ENCODE assay signal across 1 cellular context in the genomic region with DNA sequence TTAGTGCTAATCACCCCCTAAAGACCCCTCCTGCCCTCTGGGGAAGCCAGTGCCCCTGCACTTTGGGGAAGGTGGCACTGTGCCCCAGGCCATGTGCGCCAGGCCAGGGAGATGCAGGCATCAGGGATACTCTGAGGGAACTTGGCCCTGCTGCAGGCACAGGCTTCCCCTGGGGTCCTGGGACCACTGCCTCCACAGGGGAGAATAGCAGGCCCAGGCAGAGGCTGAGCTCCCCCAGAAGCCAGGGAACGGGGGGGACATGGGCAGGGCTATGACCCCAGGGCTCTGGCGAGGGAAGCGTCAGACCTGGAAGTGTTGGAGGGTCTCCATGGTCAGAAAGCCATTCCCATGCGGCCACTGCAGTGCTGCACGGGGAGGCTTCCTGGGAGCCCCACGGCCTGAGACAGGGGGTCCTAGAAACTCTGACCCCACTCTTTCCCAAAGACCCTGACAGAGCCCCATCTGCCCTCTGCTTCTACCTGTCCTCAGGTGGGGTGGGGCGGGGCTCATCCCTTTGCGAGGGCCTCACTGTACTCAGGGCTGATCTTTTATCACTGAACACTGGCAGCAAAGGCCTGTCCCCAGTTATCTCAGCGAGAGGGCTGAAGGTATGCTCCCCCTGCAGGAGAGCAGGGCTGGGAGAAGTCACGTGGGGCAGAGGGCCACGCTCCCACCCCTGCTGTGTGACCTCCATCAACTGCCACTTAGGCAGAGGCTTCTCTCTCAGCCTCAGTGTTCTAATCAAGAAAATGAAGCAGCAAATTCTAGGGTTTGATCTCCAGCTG.
TF ChIP-seq lines count a peak whose summit lies in the region.

No MANE protein-coding gene starts in this region.

TF ChIP-seq in K562, 482 proteins besides CTCF, POLR2A, EP300 and RAD21 (continued from another document and continues in another):
- peak in 1 of 2 experiments; percentile 54; a peak in 1 of 3 replicates for TF ChIP-seq CBX3 (IDR thresholded peaks at IDR 0.05; ENCODE audit: borderline replicate concordance in 1 of 2, low read length in 2 of 2)
- TF ChIP-seq, protein P1, sequence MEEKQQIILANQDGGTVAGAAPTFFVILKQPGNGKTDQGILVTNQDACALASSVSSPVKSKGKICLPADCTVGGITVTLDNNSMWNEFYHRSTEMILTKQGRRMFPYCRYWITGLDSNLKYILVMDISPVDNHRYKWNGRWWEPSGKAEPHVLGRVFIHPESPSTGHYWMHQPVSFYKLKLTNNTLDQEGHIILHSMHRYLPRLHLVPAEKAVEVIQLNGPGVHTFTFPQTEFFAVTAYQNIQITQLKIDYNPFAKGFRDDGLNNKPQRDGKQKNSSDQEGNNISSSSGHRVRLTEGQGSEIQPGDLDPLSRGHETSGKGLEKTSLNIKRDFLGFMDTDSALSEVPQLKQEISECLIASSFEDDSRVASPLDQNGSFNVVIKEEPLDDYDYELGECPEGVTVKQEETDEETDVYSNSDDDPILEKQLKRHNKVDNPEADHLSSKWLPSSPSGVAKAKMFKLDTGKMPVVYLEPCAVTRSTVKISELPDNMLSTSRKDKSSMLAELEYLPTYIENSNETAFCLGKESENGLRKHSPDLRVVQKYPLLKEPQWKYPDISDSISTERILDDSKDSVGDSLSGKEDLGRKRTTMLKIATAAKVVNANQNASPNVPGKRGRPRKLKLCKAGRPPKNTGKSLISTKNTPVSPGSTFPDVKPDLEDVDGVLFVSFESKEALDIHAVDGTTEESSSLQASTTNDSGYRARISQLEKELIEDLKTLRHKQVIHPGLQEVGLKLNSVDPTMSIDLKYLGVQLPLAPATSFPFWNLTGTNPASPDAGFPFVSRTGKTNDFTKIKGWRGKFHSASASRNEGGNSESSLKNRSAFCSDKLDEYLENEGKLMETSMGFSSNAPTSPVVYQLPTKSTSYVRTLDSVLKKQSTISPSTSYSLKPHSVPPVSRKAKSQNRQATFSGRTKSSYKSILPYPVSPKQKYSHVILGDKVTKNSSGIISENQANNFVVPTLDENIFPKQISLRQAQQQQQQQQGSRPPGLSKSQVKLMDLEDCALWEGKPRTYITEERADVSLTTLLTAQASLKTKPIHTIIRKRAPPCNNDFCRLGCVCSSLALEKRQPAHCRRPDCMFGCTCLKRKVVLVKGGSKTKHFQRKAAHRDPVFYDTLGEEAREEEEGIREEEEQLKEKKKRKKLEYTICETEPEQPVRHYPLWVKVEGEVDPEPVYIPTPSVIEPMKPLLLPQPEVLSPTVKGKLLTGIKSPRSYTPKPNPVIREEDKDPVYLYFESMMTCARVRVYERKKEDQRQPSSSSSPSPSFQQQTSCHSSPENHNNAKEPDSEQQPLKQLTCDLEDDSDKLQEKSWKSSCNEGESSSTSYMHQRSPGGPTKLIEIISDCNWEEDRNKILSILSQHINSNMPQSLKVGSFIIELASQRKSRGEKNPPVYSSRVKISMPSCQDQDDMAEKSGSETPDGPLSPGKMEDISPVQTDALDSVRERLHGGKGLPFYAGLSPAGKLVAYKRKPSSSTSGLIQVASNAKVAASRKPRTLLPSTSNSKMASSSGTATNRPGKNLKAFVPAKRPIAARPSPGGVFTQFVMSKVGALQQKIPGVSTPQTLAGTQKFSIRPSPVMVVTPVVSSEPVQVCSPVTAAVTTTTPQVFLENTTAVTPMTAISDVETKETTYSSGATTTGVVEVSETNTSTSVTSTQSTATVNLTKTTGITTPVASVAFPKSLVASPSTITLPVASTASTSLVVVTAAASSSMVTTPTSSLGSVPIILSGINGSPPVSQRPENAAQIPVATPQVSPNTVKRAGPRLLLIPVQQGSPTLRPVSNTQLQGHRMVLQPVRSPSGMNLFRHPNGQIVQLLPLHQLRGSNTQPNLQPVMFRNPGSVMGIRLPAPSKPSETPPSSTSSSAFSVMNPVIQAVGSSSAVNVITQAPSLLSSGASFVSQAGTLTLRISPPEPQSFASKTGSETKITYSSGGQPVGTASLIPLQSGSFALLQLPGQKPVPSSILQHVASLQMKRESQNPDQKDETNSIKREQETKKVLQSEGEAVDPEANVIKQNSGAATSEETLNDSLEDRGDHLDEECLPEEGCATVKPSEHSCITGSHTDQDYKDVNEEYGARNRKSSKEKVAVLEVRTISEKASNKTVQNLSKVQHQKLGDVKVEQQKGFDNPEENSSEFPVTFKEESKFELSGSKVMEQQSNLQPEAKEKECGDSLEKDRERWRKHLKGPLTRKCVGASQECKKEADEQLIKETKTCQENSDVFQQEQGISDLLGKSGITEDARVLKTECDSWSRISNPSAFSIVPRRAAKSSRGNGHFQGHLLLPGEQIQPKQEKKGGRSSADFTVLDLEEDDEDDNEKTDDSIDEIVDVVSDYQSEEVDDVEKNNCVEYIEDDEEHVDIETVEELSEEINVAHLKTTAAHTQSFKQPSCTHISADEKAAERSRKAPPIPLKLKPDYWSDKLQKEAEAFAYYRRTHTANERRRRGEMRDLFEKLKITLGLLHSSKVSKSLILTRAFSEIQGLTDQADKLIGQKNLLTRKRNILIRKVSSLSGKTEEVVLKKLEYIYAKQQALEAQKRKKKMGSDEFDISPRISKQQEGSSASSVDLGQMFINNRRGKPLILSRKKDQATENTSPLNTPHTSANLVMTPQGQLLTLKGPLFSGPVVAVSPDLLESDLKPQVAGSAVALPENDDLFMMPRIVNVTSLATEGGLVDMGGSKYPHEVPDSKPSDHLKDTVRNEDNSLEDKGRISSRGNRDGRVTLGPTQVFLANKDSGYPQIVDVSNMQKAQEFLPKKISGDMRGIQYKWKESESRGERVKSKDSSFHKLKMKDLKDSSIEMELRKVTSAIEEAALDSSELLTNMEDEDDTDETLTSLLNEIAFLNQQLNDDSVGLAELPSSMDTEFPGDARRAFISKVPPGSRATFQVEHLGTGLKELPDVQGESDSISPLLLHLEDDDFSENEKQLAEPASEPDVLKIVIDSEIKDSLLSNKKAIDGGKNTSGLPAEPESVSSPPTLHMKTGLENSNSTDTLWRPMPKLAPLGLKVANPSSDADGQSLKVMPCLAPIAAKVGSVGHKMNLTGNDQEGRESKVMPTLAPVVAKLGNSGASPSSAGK (IDR thresholded peaks at IDR 0.05), result no peak
- TF ChIP-seq ZFX (CRISPR knock-in tag; IDR thresholded peaks at IDR 0.05), result peak; percentile 47; the same call in 1 of the 2 replicates
- TF ChIP-seq, protein P2, sequence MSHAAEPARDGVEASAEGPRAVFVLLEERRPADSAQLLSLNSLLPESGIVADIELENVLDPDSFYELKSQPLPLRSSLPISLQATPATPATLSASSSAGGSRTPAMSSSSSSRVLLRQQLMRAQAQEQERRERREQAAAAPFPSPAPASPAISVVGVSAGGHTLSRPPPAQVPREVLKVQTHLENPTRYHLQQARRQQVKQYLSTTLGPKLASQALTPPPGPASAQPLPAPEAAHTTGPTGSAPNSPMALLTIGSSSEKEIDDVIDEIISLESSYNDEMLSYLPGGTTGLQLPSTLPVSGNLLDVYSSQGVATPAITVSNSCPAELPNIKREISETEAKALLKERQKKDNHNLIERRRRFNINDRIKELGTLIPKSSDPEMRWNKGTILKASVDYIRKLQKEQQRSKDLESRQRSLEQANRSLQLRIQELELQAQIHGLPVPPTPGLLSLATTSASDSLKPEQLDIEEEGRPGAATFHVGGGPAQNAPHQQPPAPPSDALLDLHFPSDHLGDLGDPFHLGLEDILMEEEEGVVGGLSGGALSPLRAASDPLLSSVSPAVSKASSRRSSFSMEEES (CRISPR knock-in tag; IDR thresholded peaks at IDR 0.05), result peak; percentile 65
- peak; percentile 83 for TF ChIP-seq TOE1 (IDR thresholded peaks at IDR 0.05; ENCODE audit: borderline replicate concordance)
- TF ChIP-seq TOE1 (CRISPR knock-in tag; IDR thresholded peaks at IDR 0.05; ENCODE audit: borderline replicate concordance, low read depth), result no peak
- TF ChIP-seq FOXP1 (CRISPR knock-in tag; IDR thresholded peaks at IDR 0.05), result no peak
- TF ChIP-seq JUND (IDR thresholded peaks at IDR 0.05; ENCODE audit: borderline replicate concordance, low read depth, low read length), result 0 out of 2 replicates have a peak, but pooled peaks have one; percentile 3
- TF ChIP-seq JUND (tag; IDR thresholded peaks at IDR 0.05; ENCODE audit: borderline replicate concordance, low read depth, low read length), result no peak; the same call in 2 of the 3 replicates
- TF ChIP-seq CBFA2T2 (conservative IDR thresholded peaks at IDR 0.05), result peak; percentile 66
- TF ChIP-seq, protein P3, sequence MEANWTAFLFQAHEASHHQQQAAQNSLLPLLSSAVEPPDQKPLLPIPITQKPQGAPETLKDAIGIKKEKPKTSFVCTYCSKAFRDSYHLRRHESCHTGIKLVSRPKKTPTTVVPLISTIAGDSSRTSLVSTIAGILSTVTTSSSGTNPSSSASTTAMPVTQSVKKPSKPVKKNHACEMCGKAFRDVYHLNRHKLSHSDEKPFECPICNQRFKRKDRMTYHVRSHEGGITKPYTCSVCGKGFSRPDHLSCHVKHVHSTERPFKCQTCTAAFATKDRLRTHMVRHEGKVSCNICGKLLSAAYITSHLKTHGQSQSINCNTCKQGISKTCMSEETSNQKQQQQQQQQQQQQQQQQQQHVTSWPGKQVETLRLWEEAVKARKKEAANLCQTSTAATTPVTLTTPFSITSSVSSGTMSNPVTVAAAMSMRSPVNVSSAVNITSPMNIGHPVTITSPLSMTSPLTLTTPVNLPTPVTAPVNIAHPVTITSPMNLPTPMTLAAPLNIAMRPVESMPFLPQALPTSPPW (CRISPR knock-in tag; IDR thresholded peaks at IDR 0.05), result peak; percentile 38; the same call in 1 of the 2 replicates
- TF ChIP-seq CBFA2T3 (IDR thresholded peaks at IDR 0.05), result peak; percentile 54
- TF ChIP-seq, protein P4, sequence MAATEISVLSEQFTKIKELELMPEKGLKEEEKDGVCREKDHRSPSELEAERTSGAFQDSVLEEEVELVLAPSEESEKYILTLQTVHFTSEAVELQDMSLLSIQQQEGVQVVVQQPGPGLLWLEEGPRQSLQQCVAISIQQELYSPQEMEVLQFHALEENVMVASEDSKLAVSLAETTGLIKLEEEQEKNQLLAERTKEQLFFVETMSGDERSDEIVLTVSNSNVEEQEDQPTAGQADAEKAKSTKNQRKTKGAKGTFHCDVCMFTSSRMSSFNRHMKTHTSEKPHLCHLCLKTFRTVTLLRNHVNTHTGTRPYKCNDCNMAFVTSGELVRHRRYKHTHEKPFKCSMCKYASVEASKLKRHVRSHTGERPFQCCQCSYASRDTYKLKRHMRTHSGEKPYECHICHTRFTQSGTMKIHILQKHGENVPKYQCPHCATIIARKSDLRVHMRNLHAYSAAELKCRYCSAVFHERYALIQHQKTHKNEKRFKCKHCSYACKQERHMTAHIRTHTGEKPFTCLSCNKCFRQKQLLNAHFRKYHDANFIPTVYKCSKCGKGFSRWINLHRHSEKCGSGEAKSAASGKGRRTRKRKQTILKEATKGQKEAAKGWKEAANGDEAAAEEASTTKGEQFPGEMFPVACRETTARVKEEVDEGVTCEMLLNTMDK (IDR thresholded peaks at IDR 0.05; ENCODE audit: borderline replicate concordance, insufficient read depth, low read depth, low read length, poor library complexity, severe bottlenecking), result peak; percentile 63
- TF ChIP-seq RFX1 (IDR thresholded peaks at IDR 0.05), result no peak
- peak; percentile 60 for TF ChIP-seq MYC (IDR thresholded peaks at IDR 0.05; ENCODE audit: low read depth, low read length)
- TF ChIP-seq MYC (CRISPR knock-in tag; IDR thresholded peaks at IDR 0.05; ENCODE audit: borderline replicate concordance, low read depth), result no peak
- 0 out of 2 replicates have a peak, but pooled peaks have one; percentile 18 for TF ChIP-seq NR2C1 (IDR thresholded peaks at IDR 0.05)
- TF ChIP-seq NR2C1 (tag; IDR thresholded peaks at IDR 0.05), result no peak
- peak; percentile 72; the same call in 1 of the 2 replicates for TF ChIP-seq CTBP1 (IDR thresholded peaks at IDR 0.05; ENCODE audit: borderline replicate concordance)
- no peak for TF ChIP-seq BRD9 (IDR thresholded peaks at IDR 0.05; ENCODE audit: low read depth, partially characterized antibody)
- 0 out of 2 replicates have a peak, but pooled peaks have one; percentile 29 for TF ChIP-seq DPF2 (IDR thresholded peaks at IDR 0.05)
- peak; percentile 81 for TF ChIP-seq BHLHE40 (IDR thresholded peaks at IDR 0.05; ENCODE audit: low read length)
- TF ChIP-seq, protein P5, sequence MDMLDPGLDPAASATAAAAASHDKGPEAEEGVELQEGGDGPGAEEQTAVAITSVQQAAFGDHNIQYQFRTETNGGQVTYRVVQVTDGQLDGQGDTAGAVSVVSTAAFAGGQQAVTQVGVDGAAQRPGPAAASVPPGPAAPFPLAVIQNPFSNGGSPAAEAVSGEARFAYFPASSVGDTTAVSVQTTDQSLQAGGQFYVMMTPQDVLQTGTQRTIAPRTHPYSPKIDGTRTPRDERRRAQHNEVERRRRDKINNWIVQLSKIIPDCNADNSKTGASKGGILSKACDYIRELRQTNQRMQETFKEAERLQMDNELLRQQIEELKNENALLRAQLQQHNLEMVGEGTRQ (CRISPR knock-in tag; IDR thresholded peaks at IDR 0.05), result peak; percentile 94
- TF ChIP-seq NCOA2 (IDR thresholded peaks at IDR 0.05; ENCODE audit: partially characterized antibody in 2 of 2), result no peak
- TF ChIP-seq TEAD4 (IDR thresholded peaks at IDR 0.05; ENCODE audit: low read length), result 0 out of 2 replicates have a peak, but pooled peaks have one; percentile 17
- no peak for TF ChIP-seq TEAD4 (CRISPR knock-in tag; IDR thresholded peaks at IDR 0.05; ENCODE audit: borderline replicate concordance)
- TF ChIP-seq, protein P6, sequence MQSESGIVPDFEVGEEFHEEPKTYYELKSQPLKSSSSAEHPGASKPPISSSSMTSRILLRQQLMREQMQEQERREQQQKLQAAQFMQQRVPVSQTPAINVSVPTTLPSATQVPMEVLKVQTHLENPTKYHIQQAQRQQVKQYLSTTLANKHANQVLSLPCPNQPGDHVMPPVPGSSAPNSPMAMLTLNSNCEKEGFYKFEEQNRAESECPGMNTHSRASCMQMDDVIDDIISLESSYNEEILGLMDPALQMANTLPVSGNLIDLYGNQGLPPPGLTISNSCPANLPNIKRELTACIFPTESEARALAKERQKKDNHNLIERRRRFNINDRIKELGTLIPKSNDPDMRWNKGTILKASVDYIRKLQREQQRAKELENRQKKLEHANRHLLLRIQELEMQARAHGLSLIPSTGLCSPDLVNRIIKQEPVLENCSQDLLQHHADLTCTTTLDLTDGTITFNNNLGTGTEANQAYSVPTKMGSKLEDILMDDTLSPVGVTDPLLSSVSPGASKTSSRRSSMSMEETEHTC (IDR thresholded peaks at IDR 0.05), result peak; percentile 67; the same call in 1 of the 2 replicates
- TF ChIP-seq ZBTB7A (IDR thresholded peaks at IDR 0.05; ENCODE audit: borderline replicate concordance, control insufficient read depth, low read depth, low read length), result 0 out of 2 replicates have a peak, but pooled peaks have one; percentile 15
- TF ChIP-seq TBP (optimal IDR thresholded peaks at IDR 0.05; ENCODE audit: low read depth, low read length), result peak; percentile 16
- 0 out of 2 replicates have a peak, but pooled peaks have one; percentile 26 for TF ChIP-seq ATF7 (IDR thresholded peaks at IDR 0.05)
- TF ChIP-seq CXXC5 (CRISPR knock-in tag; IDR thresholded peaks at IDR 0.05), result peak; percentile 61
- TF ChIP-seq L3MBTL2 (IDR thresholded peaks at IDR 0.05), result peak; percentile 43
- TF ChIP-seq PRPF4 (IDR thresholded peaks at IDR 0.05; ENCODE audit: insufficient read depth, low read depth, low read length, poor library complexity, severe bottlenecking), result no peak
- no peak for TF ChIP-seq ZC3H11A (IDR thresholded peaks at IDR 0.05; ENCODE audit: low read depth, low read length)
- TF ChIP-seq, protein P7, sequence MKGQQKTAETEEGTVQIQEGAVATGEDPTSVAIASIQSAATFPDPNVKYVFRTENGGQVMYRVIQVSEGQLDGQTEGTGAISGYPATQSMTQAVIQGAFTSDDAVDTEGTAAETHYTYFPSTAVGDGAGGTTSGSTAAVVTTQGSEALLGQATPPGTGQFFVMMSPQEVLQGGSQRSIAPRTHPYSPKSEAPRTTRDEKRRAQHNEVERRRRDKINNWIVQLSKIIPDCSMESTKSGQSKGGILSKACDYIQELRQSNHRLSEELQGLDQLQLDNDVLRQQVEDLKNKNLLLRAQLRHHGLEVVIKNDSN (CRISPR knock-in tag; IDR thresholded peaks at IDR 0.05), result peak; percentile 96
- peak; percentile 59; the same call in 1 of the 2 replicates for TF ChIP-seq ZEB2 (IDR thresholded peaks at IDR 0.05)
- TF ChIP-seq RAD51 (IDR thresholded peaks at IDR 0.05; ENCODE audit: borderline replicate concordance, low read depth), result peak; percentile 88
